2 cellular contexts compared by ENCODE assay signal in the genomic region with DNA sequence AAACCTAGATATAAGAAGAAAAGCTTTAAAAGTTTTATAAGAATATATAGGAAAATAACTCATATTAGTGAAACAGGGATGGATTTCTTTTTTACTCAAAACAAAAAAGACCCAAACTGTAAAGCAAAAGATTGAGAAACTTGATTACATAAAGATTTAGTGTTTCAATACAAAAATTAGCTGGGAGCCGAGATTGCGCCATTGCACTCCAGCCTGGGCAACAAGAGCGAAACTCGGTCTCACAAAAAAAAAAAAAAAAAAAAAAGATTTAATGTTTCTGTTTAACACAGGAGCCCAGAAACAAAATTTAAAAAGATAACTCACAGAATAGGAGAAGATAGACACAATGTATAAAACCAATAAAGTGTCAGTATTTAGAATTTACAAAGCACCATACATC.
A peak's percentile ranks its signal among the peaks of the same experiment; 100 is the strongest.
TF ChIP-seq lines count a peak whose summit lies in the region.

No MANE protein-coding gene starts in this region.

TF ChIP-seq in IMR-90, 13 proteins besides CTCF, POLR2A, EP300 and RAD21:
- TF ChIP-seq, protein P1, sequence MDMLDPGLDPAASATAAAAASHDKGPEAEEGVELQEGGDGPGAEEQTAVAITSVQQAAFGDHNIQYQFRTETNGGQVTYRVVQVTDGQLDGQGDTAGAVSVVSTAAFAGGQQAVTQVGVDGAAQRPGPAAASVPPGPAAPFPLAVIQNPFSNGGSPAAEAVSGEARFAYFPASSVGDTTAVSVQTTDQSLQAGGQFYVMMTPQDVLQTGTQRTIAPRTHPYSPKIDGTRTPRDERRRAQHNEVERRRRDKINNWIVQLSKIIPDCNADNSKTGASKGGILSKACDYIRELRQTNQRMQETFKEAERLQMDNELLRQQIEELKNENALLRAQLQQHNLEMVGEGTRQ (IDR thresholded peaks at IDR 0.05; ENCODE audit: low read depth, low read length): no peak
- 0 out of 2 replicates have a peak, but pooled peaks have one; percentile 26 for TF ChIP-seq CEBPB (IDR thresholded peaks at IDR 0.05; ENCODE audit: low read depth, low read length)

TF ChIP-seq in H1, 55 proteins besides CTCF, POLR2A, EP300 and RAD21:
- TF ChIP-seq CEBPB (IDR thresholded peaks at IDR 0.05; ENCODE audit: low read depth, low read length) (0 out of 2 replicates have a peak, but pooled peaks have one; percentile 9), POU5F1 (IDR thresholded peaks at IDR 0.05; ENCODE audit: low read depth, low read length) (no peak)
